ENCODE assay signal across 9 cellular contexts in the genomic region with DNA sequence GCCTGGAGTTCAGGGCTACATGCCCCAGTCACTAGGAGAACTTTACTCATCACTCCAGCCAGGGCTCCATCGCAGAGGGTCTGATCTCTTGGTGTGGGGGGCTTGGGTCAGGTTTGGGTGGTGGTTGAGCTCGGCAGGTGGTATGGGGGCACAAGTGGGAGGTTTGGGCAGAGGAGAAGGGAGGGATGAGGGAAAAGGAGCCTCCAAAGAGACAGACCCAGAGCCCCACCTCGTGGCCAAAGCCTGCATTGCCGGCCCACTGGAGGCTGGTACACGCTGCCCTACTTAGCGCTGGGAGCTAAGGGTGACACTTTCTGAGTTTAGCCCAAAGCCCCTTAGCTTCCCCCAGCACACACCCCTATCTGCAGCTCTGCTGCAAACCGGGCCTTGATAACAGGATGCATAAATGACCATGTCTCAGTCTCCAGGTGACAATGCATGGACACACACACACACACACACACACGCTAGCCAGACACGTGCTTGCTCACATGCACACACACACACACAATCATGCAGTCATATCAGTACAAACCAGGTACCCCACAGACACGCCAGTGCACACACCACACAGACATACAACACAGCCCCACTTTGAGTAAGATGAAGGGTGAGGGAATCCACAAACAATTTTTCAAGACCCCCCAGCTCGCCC. TPM values are rescaled to one million over a fixed set of nuclear protein-coding genes. Genes with fewer than 3 reads are reported as not detected.
A peak's percentile ranks its signal among the peaks of the same experiment; 100 is the strongest.
DNase-seq lines count a peak whose midpoint lies in the region; ATAC-seq, FAIRE-seq and TF ChIP-seq lines count a peak whose summit lies in the region.
"Had no signal": no experiment of that assay in that cellular context is flagged by ENCODE, and none has a peak within 500 bp of the region (broad histone marks: within the 10 kb centered on the region; RNA-seq: fewer than 3 reads in every experiment).

No MANE protein-coding gene starts in this region.

- peaks cover 11% of the 10 kb centered on the region for H3K4me1 ChIP-seq in GM12878 (ENCODE audit: control insufficient read depth, insufficient read depth, low read length)

- 19% methylated on average over 11 of the region's 11 CpGs for WGBS in GM12878 (ENCODE audit: insufficient coverage, insufficient replicate concordance, low lambda C conversion rate, missing lambda C conversion rate)

- DNase-seq in GM03348 (ENCODE audit: low spot score): peak; percentile 85
- peak; percentile 66 for DNase-seq in LHCN-M2 (ENCODE audit: low read depth)
- DNase-seq in T1000 (lab: John Stamatoyannopoulos, UW): peak; percentile 68
- DNase-seq in GM12878 (ENCODE audit: low read depth, low spot score): no peak
- DNase-seq in immature natural killer cell: peak; percentile 65 to 70 (median 67)
- DNase-seq in stimulated activated CD4-positive, alpha-beta T cell treated with anti-CD3 and anti-CD28 coated beads, Interleukin-15, amount 100 ng/mL, for 24 hours: peak; percentile 85
- DNase-seq in mesenteric fat pad (ENCODE audit: low spot score): no peak
- no peak for DNase-seq in NCI-H2107 (lab: John Stamatoyannopoulos, UW)

- SMC1A ChIA-PET in GM12878 (lab: Charles Lee; ENCODE audit: uncharacterized antibody, unreplicated experiment): interaction anchor here (0.6 to 2.4 kb wide), 8 partner anchors 11 to 271 kb away, joined by 3 to 9 read pairs (median 4); no protein-coding TSS in a partner anchor

- no peak overlapping the region for H3K9ac ChIP-seq in GM12878 (ENCODE audit: control insufficient read depth, insufficient read depth, low read length)

- peak; percentile 94 to 97 (median 95) for TF ChIP-seq CTCF in GM12878 (IDR thresholded peaks at IDR 0.05 in 2 of 3, conservative IDR thresholded peaks at IDR 0.05 in 1 of 3; ENCODE audit: control insufficient read depth in 2 of 3, extremely low read depth in 1 of 3, insufficient read depth in 1 of 3, low read depth in 3 of 3, low read length in 3 of 3)

- no peak overlapping the region for H3K4me3 Mint-ChIP-seq in immature natural killer cell

- TF ChIP-seq EP300 in GM12878 (IDR thresholded peaks at IDR 0.05; ENCODE audit: borderline replicate concordance in 1 of 2, control insufficient read depth in 1 of 2, low read depth in 2 of 2, low read length in 2 of 2): no peak

- H3K4me1 Mint-ChIP-seq in immature natural killer cell: peaks cover 11 to 12% of the 10 kb centered on the region in 2 donors

- no peak overlapping the region for H2AFZ ChIP-seq in GM12878 (ENCODE audit: control insufficient read depth, low read depth, low read length)

- peak; percentile 65 for ATAC-seq in GM12878

- H3K27me3 ChIP-seq in GM12878 (replicated peaks in 1 of 2; ENCODE audit: control insufficient read depth in 2 of 2, insufficient read depth in 2 of 2, low read length in 1 of 2): peaks cover 10% of the 10 kb centered on the region in 2 experiments

- H4K20me1 ChIP-seq in GM12878 (ENCODE audit: control insufficient read depth, insufficient read depth): no peaks in the 10 kb centered on the region

- TF ChIP-seq POLR2A in GM12878 (IDR thresholded peaks at IDR 0.05; ENCODE audit: low read depth, low read length): no peak

- no peaks in the 10 kb centered on the region for H3K9me3 Mint-ChIP-seq in immature natural killer cell

- no peak overlapping the region for H3K27ac ChIP-seq in GM12878 (ENCODE audit: control insufficient read depth, insufficient read depth)

- TF ChIP-seq RAD21 in GM12878 (IDR thresholded peaks at IDR 0.05; ENCODE audit: insufficient read depth, low read depth, low read length): peak; percentile 76

- H3K36me3 ChIP-seq in GM12878 (ENCODE audit: control insufficient read depth in 2 of 2, insufficient read depth in 2 of 2, low read length in 1 of 2): no peaks in the 10 kb centered on the region

- in situ Hi-C loops in GM12878 (cut with MboI): no loop called here

- RAD21 ChIA-PET in GM12878 (lab: Charles Lee; ENCODE audit: unreplicated experiment): interaction anchor here (0.6 to 3.2 kb wide), 15 partner anchors 10 to 446 kb away, joined by 3 to 26 read pairs (median 4); a partner anchor contains a TSS

- no peaks in the 10 kb centered on the region for H3K36me3 Mint-ChIP-seq in immature natural killer cell

- no peak overlapping the region for H3K4me3 ChIP-seq in GM12878

- POLR2A ChIA-PET in GM12878 (lab: Charles Lee): interaction anchor here (0.6 to 1.9 kb wide), 2 partner anchors 17 to 108 kb away, joined by 3 to 11 read pairs; no protein-coding TSS in a partner anchor

- FAIRE-seq in GM12878 (lab: Jason Lieb, UNC): peak; percentile 89
- FAIRE-seq: endometrium had no signal

- BruUV-seq in GM12878 (replicated peaks; lab: Mats Ljungman, UMichigan): no TSS peak

- no peaks in the 10 kb centered on the region for H3K79me2 ChIP-seq in GM12878 (ENCODE audit: control insufficient read depth, insufficient read depth, low read length)

- H3K9me3 ChIP-seq in GM12878 (replicated peaks; ENCODE audit: control insufficient read depth, insufficient read depth, low read length): no peaks in the 10 kb centered on the region

- CTCF ChIA-PET in GM12878 (lab: Yijun Ruan, JAX): interaction anchor here (0.7 to 6.8 kb wide), 37 partner anchors 10 to 580 kb away, joined by 3 to 91 read pairs (median 5); a partner anchor contains a TSS

- no peak overlapping the region for H3K4me2 ChIP-seq in GM12878 (ENCODE audit: control insufficient read depth, insufficient read depth)

- intact Hi-C loops in GM12878 (cut with micrococcal nuclease; ENCODE audit: unreplicated experiment): loop anchor here (1.0 kb wide), 1 partner anchor 45 kb away; a partner anchor contains a TSS

- H3K27ac Mint-ChIP-seq in immature natural killer cell: peak overlapping the region in 2 of 6 donors; percentile 2 to 16

- H3K27me3 Mint-ChIP-seq in immature natural killer cell (ENCODE audit: low read depth in 3 of 3): peaks cover 11 to 19% (median 16%) of the 10 kb centered on the region in 3 donors

RNA-seq across cellular contexts. Expression of a gene that starts 14.7 kb away (rescaled TPM):
- total RNA-seq in LHCN-M2 (2014; rRNA removed): 161 and 176 TPM in 2 replicates
- 81.1 TPM for polyA plus RNA-seq in LHCN-M2 (2012)
- 33.5 and 42.4 TPM in 2 replicates for total RNA-seq in GM12878 (2013; cell fraction: nucleolus; rRNA removed)
- 6.2 and 6.7 TPM in 2 replicates for total RNA-seq in GM12878 (2014; rRNA removed)
- total RNA-seq in GM12878 (2014; rRNA removed; fragmentation: Illumina TruSeq; extraction: Trizol): 3.8 and 3.9 TPM in 2 replicates
- total RNA-seq in GM12878 (2021): 12.2 and 13.4 TPM in 2 replicates
- polyA plus RNA-seq in GM12878 (2011; ENCODE audit: low read depth): 3.1 TPM
- polyA plus RNA-seq in GM12878 (2011; rRNA removed): 7.1 and 11.2 TPM in 2 replicates
- polyA plus RNA-seq in GM12878 (2011; cell fraction: cytosol; rRNA removed): 21.4 and 22.7 TPM in 2 replicates
- 73.4 and 102 TPM in 2 replicates for polyA plus RNA-seq in GM12878 (2011; cell fraction: nucleus; rRNA removed)
- 9.3 and 11.8 TPM in 2 replicates for polyA plus RNA-seq in GM12878 (2012)
- 1.7 and 3.0 TPM in 2 replicates for polyA plus RNA-seq in GM12878 (2014; fragmentation: Illumina TruSeq; extraction: Trizol)
- under 1 TPM; 0.08 to 0.37 TPM for polyA plus RNA-seq in GM12878 (2014; fragmentation: Nextera tagmentation; extraction: Ambion mirVana)
- 9.9 and 11.9 TPM in 2 replicates for polyA plus RNA-seq in GM12878 (2014; rRNA removed)
- polyA plus RNA-seq in GM12878 (2016; fragmentation: Nextera tagmentation; extraction: Ambion mirVana): 1 to 10 TPM; 7.7 to 7.9 TPM
- polyA minus RNA-seq in GM12878 (2011; rRNA and poly(A)+ RNA removed): 6.1 and 17.8 TPM in 2 replicates
- polyA minus RNA-seq in GM12878 (2011; cell fraction: cytosol; rRNA and poly(A)+ RNA removed): 6.3 and 9.9 TPM in 2 replicates
- 14.6 and 21.9 TPM in 2 replicates for polyA minus RNA-seq in GM12878 (2011; cell fraction: nucleus; rRNA and poly(A)+ RNA removed)
- polyA plus RNA-seq in immature natural killer cell: 10 to 100 TPM in 1 of 3 donors, 1 to 10 TPM in 2; 5.8 to 13.1 (median 7.1) TPM
- total RNA-seq in mesenteric fat pad: 102 TPM

RNA-seq across cellular contexts. Expression of a gene that starts 16.6 kb away (rescaled TPM):
- total RNA-seq in LHCN-M2 (2014; rRNA removed) (1.2 and 1.4 TPM in 2 replicates), GM12878 (2014; rRNA removed) (not detected in 2 replicates), GM12878 (2014; rRNA removed; fragmentation: Illumina TruSeq; extraction: Trizol) (not detected in 2 replicates), GM12878 (2021) (not detected in 2 replicates), mesenteric fat pad (0.55 TPM)
- 2.5 TPM for polyA plus RNA-seq in LHCN-M2 (2012)
- not detected in 2 replicates for total RNA-seq in GM12878 (2013; cell fraction: nucleolus; rRNA removed)
- not detected for polyA plus RNA-seq in GM12878 (2011; ENCODE audit: low read depth)
- polyA plus RNA-seq in GM12878 (2011; rRNA removed) (0.01 TPM in 1 of 2 replicates, not detected in the other), GM12878 (2014; fragmentation: Illumina TruSeq; extraction: Trizol) (0.03 TPM in 1 of 2 replicates, not detected in the other), GM12878 (2014; fragmentation: Nextera tagmentation; extraction: Ambion mirVana) (not detected), GM12878 (2014; rRNA removed) (0.03 TPM in 1 of 2 replicates, not detected in the other), GM12878 (2016; fragmentation: Nextera tagmentation; extraction: Ambion mirVana) (under 1 TPM in 1 of 2 experiments, not detected in 1; 0.20 TPM), immature natural killer cell (1 to 10 TPM in 1 of 3 donors, under 1 TPM in 1, not detected in 1; 0.28 to 1.1 TPM)
- polyA plus RNA-seq in GM12878 (2011; cell fraction: cytosol; rRNA removed): 0.01 and 0.02 TPM in 2 replicates
- polyA plus RNA-seq in GM12878 (2011; cell fraction: nucleus; rRNA removed): 0.04 and 0.07 TPM in 2 replicates
- polyA plus RNA-seq in GM12878 (2012): 0.03 TPM in 1 of 2 replicates, not detected in the other
- not detected in 2 replicates for polyA minus RNA-seq in GM12878 (2011; rRNA and poly(A)+ RNA removed)
- not detected in 2 replicates for polyA minus RNA-seq in GM12878 (2011; cell fraction: cytosol; rRNA and poly(A)+ RNA removed)
- polyA minus RNA-seq in GM12878 (2011; cell fraction: nucleus; rRNA and poly(A)+ RNA removed): 0.12 TPM in 1 of 2 replicates, not detected in the other

RNA-seq across cellular contexts. Expression of a gene that starts 16.7 kb away (rescaled TPM):
- total RNA-seq in LHCN-M2 (2014; rRNA removed): 91.6 and 101 TPM in 2 replicates
- 65.4 TPM for polyA plus RNA-seq in LHCN-M2 (2012)
- 10.8 and 13.6 TPM in 2 replicates for total RNA-seq in GM12878 (2013; cell fraction: nucleolus; rRNA removed)
- 1.1 and 1.2 TPM in 2 replicates for total RNA-seq in GM12878 (2014; rRNA removed)
- total RNA-seq in GM12878 (2014; rRNA removed; fragmentation: Illumina TruSeq; extraction: Trizol): 0.63 and 1.1 TPM in 2 replicates
- total RNA-seq in GM12878 (2021): 1.0 and 1.2 TPM in 2 replicates
- 1.1 TPM for polyA plus RNA-seq in GM12878 (2011; ENCODE audit: low read depth)
- 8.7 and 11.3 TPM in 2 replicates for polyA plus RNA-seq in GM12878 (2011; rRNA removed)
- polyA plus RNA-seq in GM12878 (2011; cell fraction: cytosol; rRNA removed): 14.5 and 15.4 TPM in 2 replicates
- 29.3 and 42.3 TPM in 2 replicates for polyA plus RNA-seq in GM12878 (2011; cell fraction: nucleus; rRNA removed)
- 1.7 and 4.3 TPM in 2 replicates for polyA plus RNA-seq in GM12878 (2012)
- polyA plus RNA-seq in GM12878 (2014; fragmentation: Illumina TruSeq; extraction: Trizol): 1.3 and 1.7 TPM in 2 replicates
- under 1 TPM; 0.05 to 0.44 TPM for polyA plus RNA-seq in GM12878 (2014; fragmentation: Nextera tagmentation; extraction: Ambion mirVana)
- polyA plus RNA-seq in GM12878 (2014; rRNA removed): 1.7 and 2.5 TPM in 2 replicates
- polyA plus RNA-seq in GM12878 (2016; fragmentation: Nextera tagmentation; extraction: Ambion mirVana): 1 to 10 TPM in 1 of 2 experiments, under 1 TPM in 1; 0.56 to 1.2 TPM
- 4.9 and 11.1 TPM in 2 replicates for polyA minus RNA-seq in GM12878 (2011; rRNA and poly(A)+ RNA removed)
- polyA minus RNA-seq in GM12878 (2011; cell fraction: cytosol; rRNA and poly(A)+ RNA removed): 7.1 and 11.8 TPM in 2 replicates
- 6.2 and 6.5 TPM in 2 replicates for polyA minus RNA-seq in GM12878 (2011; cell fraction: nucleus; rRNA and poly(A)+ RNA removed)
- polyA plus RNA-seq in immature natural killer cell: 10 to 100 TPM; 18.2 to 23.0 (median 22.0) TPM
- 46.5 TPM for total RNA-seq in mesenteric fat pad

RNA-seq across cellular contexts. Expression of a gene that starts 27.0 kb away (rescaled TPM):
- total RNA-seq in LHCN-M2 (2014; rRNA removed): 7.2 and 9.1 TPM in 2 replicates
- polyA plus RNA-seq in LHCN-M2 (2012): 5.1 TPM
- total RNA-seq in GM12878 (2013; cell fraction: nucleolus; rRNA removed): 9.5 and 10.3 TPM in 2 replicates
- 19.3 and 20.4 TPM in 2 replicates for total RNA-seq in GM12878 (2014; rRNA removed)
- total RNA-seq in GM12878 (2014; rRNA removed; fragmentation: Illumina TruSeq; extraction: Trizol): 14.0 and 17.2 TPM in 2 replicates
- 19.5 and 23.0 TPM in 2 replicates for total RNA-seq in GM12878 (2021)
- polyA plus RNA-seq in GM12878 (2011; ENCODE audit: low read depth): 12.9 TPM
- 13.7 and 16.9 TPM in 2 replicates for polyA plus RNA-seq in GM12878 (2011; rRNA removed)
- polyA plus RNA-seq in GM12878 (2011; cell fraction: cytosol; rRNA removed): 17.4 and 18.4 TPM in 2 replicates
- polyA plus RNA-seq in GM12878 (2011; cell fraction: nucleus; rRNA removed): 15.9 and 18.3 TPM in 2 replicates
- 13.3 and 19.0 TPM in 2 replicates for polyA plus RNA-seq in GM12878 (2012)
- 32.4 and 32.8 TPM in 2 replicates for polyA plus RNA-seq in GM12878 (2014; fragmentation: Illumina TruSeq; extraction: Trizol)
- 10 to 100 TPM; 13.6 to 19.0 TPM for polyA plus RNA-seq in GM12878 (2014; fragmentation: Nextera tagmentation; extraction: Ambion mirVana)
- 19.3 and 22.3 TPM in 2 replicates for polyA plus RNA-seq in GM12878 (2014; rRNA removed)
- 10 to 100 TPM; 14.4 to 16.6 TPM for polyA plus RNA-seq in GM12878 (2016; fragmentation: Nextera tagmentation; extraction: Ambion mirVana)
- 17.1 and 19.5 TPM in 2 replicates for polyA minus RNA-seq in GM12878 (2011; rRNA and poly(A)+ RNA removed)
- polyA minus RNA-seq in GM12878 (2011; cell fraction: cytosol; rRNA and poly(A)+ RNA removed): 3.1 and 7.5 TPM in 2 replicates
- polyA minus RNA-seq in GM12878 (2011; cell fraction: nucleus; rRNA and poly(A)+ RNA removed): 5.9 and 12.2 TPM in 2 replicates
- polyA plus RNA-seq in immature natural killer cell: 1 to 10 TPM in 1 of 3 donors, under 1 TPM in 1, not detected in 1; 0.76 to 5.7 TPM
- total RNA-seq in mesenteric fat pad: 7.5 TPM

RNA-seq across cellular contexts. Expression of a gene that starts 27.1 kb away (rescaled TPM):
- total RNA-seq in LHCN-M2 (2014; rRNA removed) (83.7 and 99.8 TPM in 2 replicates), GM12878 (2014; rRNA removed) (74.8 and 84.7 TPM in 2 replicates), GM12878 (2014; rRNA removed; fragmentation: Illumina TruSeq; extraction: Trizol) (34.3 and 40.1 TPM in 2 replicates), GM12878 (2021) (58.6 and 65.5 TPM in 2 replicates), mesenteric fat pad (61.7 TPM)
- polyA plus RNA-seq in LHCN-M2 (2012): 136 TPM
- total RNA-seq in GM12878 (2013; cell fraction: nucleolus; rRNA removed): 30.3 and 37.0 TPM in 2 replicates
- 30.0 TPM for polyA plus RNA-seq in GM12878 (2011; ENCODE audit: low read depth)
- polyA plus RNA-seq in GM12878 (2011; rRNA removed) (39.3 and 64.7 TPM in 2 replicates), GM12878 (2014; fragmentation: Illumina TruSeq; extraction: Trizol) (15.9 and 24.8 TPM in 2 replicates), GM12878 (2014; fragmentation: Nextera tagmentation; extraction: Ambion mirVana) (10 to 100 TPM; 16.6 to 24.2 TPM), GM12878 (2014; rRNA removed) (102 and 115 TPM in 2 replicates), GM12878 (2016; fragmentation: Nextera tagmentation; extraction: Ambion mirVana) (100 to 1,000 TPM; 101 to 108 TPM), immature natural killer cell (100 to 1,000 TPM; 117 to 163 (median 129) TPM)
- 79.2 and 143 TPM in 2 replicates for polyA plus RNA-seq in GM12878 (2011; cell fraction: cytosol; rRNA removed)
- polyA plus RNA-seq in GM12878 (2011; cell fraction: nucleus; rRNA removed): 106 and 124 TPM in 2 replicates
- polyA plus RNA-seq in GM12878 (2012): 67.6 and 72.0 TPM in 2 replicates
- polyA minus RNA-seq in GM12878 (2011; rRNA and poly(A)+ RNA removed): 25.1 and 42.2 TPM in 2 replicates
- polyA minus RNA-seq in GM12878 (2011; cell fraction: cytosol; rRNA and poly(A)+ RNA removed): 20.7 and 27.8 TPM in 2 replicates
- 30.9 and 40.5 TPM in 2 replicates for polyA minus RNA-seq in GM12878 (2011; cell fraction: nucleus; rRNA and poly(A)+ RNA removed)

Comparison
In these comparisons a context has a peak if more than half of its experiments do, and no peak if none do; other contexts are left out.
1. DNase-seq: peak in GM03348 (single experiment), LHCN-M2 (single experiment), T1000 (single experiment), immature natural killer cell (3 of 3) and stimulated activated CD4-positive, alpha-beta T cell treated with anti-CD3 and anti-CD28 coated beads, Interleukin-15, amount 100 ng/mL, for 24 hours (single experiment); none in GM12878 (single experiment), mesenteric fat pad (single experiment) and NCI-H2107 (single experiment).